ENCODE assay signal across 7 cellular contexts in the genomic region with DNA sequence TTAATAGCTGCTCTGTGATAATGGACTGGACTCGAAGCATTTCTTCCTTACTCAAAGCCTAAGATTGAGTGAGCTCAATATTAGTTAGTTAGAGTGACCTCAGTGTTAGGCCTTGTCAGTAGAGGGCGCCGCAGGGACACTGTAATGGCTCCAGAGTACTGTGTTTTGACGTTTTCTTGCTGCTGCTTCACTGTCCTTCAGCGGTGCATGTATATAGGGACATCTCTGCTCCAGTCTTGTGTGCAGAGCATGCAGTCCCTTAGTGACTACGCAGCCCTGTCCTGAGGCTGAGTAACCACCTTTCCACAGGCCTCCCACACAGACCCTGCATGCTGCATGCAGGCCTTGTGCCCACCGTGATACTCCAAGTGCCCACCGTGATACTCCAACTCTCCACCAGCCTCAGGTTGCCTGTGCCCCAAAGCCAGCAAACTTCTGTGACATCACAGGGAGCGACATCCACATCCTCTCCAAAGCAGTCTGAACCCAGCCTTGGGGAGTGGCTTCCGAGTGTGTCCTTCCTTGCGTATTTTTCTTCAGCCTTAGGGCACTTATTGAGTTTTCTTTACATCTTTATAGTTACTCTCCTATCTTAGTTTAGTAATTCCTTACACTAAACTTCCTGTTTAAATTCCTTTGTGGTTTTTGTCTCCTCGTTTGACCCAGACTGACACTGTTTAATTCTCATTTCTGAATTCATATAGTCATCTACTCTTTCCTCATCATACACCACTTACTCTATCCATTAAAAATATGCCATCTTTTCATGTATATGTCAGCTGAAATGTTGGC.
A peak's percentile ranks its signal among the peaks of the same experiment; 100 is the strongest.
DNase-seq lines count a peak whose midpoint lies in the region; ATAC-seq and TF ChIP-seq lines count a peak whose summit lies in the region.

No MANE protein-coding gene starts in this region.

- no peaks in the 10 kb centered on the region for H3K36me3 ChIP-seq in transverse colon

- no peaks in the 10 kb centered on the region for H3K9me3 Mint-ChIP-seq in activated CD4-positive, alpha-beta T cell treated with anti-CD3 and anti-CD28 coated beads, Interleukin-2, amount 10 ng/mL, durations not matched to agents 24 days and 14 days
- H3K9me3 Mint-ChIP-seq in naive B cell, result peaks cover 0 to 3% (median 0%) of the 10 kb centered on the region in 7 donors

- H3K4me1 ChIP-seq in transverse colon, result peaks cover 0 to 47% (median 17%) of the 10 kb centered on the region in 4 donors

- WGBS in transverse colon (ENCODE audit: low coverage in 1 of 2), 2 donors, result 50 to 56% methylated on average over 7 to 12 of the region's 12 CpGs

- H3K27me3 Mint-ChIP-seq in activated CD4-positive, alpha-beta T cell treated with anti-CD3 and anti-CD28 coated beads, Interleukin-2, amount 10 ng/mL, durations not matched to agents 24 days and 14 days, result peaks cover 19% of the 10 kb centered on the region
- H3K27me3 Mint-ChIP-seq in naive B cell, result no peaks in the 10 kb centered on the region

- H3K27ac Mint-ChIP-seq in activated CD4-positive, alpha-beta T cell treated with anti-CD3 and anti-CD28 coated beads, Interleukin-2, amount 10 ng/mL, durations not matched to agents 24 days and 14 days, result no peak overlapping the region
- H3K27ac Mint-ChIP-seq in naive B cell, result peak overlapping the region in 2 of 6 donors; percentile 4 to 57

- TF ChIP-seq CTCF in GM12874 (IDR thresholded peaks at IDR 0.05; ENCODE audit: insufficient read depth, low read depth, low read length) (peak; percentile 81), transverse colon (IDR thresholded peaks at IDR 0.05) (peak; percentile 47 to 59 (median 55))

- DNase-seq in NCI-H510A treated with DMSO at 0.1 percent for 48 hours (lab: John Stamatoyannopoulos, UW) (peak; percentile 84), epithelial cell of prostate (ENCODE audit: low read depth, low spot score) (no peak), naive B cell (peak; percentile 18), transverse colon (peak; percentile 73)
- DNase-seq in activated CD4-positive, alpha-beta T cell treated with anti-CD3 and anti-CD28 coated beads, Interleukin-2, amount 10 ng/mL, durations not matched to agents 24 days and 14 days, result peak; percentile 80

- in situ Hi-C loops in transverse colon (cut with MboI; ENCODE audit: low pct_ligation_motif_present in 1 of 4, low pct_unique_long_range_greater_than_20kb in 1 of 4, low sequenced_read_pairs in 3 of 4), result no loop called here

- no peak for TF ChIP-seq EP300 in transverse colon (IDR thresholded peaks at IDR 0.05; ENCODE audit: low read depth)

- no peak overlapping the region for H3K4me3 ChIP-seq in transverse colon

- H3K36me3 Mint-ChIP-seq in activated CD4-positive, alpha-beta T cell treated with anti-CD3 and anti-CD28 coated beads, Interleukin-2, amount 10 ng/mL, durations not matched to agents 24 days and 14 days (ENCODE audit: low read depth), result no peaks in the 10 kb centered on the region
- peaks cover 0 to 4% of the 10 kb centered on the region in 2 donors for H3K36me3 Mint-ChIP-seq in naive B cell

- peaks cover 2% of the 10 kb centered on the region for H3K4me1 Mint-ChIP-seq in activated CD4-positive, alpha-beta T cell treated with anti-CD3 and anti-CD28 coated beads, Interleukin-2, amount 10 ng/mL, durations not matched to agents 24 days and 14 days
- peaks cover 22 to 55% (median 43%) of the 10 kb centered on the region in 3 donors for H3K4me1 Mint-ChIP-seq in naive B cell

- H3K4me3 Mint-ChIP-seq in activated CD4-positive, alpha-beta T cell treated with anti-CD3 and anti-CD28 coated beads, Interleukin-2, amount 10 ng/mL, durations not matched to agents 24 days and 14 days, result no peak overlapping the region
- no peak overlapping the region for H3K4me3 Mint-ChIP-seq in naive B cell

- TF ChIP-seq POLR2A in transverse colon (IDR thresholded peaks at IDR 0.05), result no peak

- H3K27ac ChIP-seq in epithelial cell of prostate (peak overlapping the region; percentile 60), transverse colon (peak overlapping the region in 1 of 4 donors; percentile 14)

- no peaks in the 10 kb centered on the region for H3K9me3 ChIP-seq in transverse colon

- H3K27me3 ChIP-seq in transverse colon, result no peaks in the 10 kb centered on the region

- peak; percentile 86 for ATAC-seq in HG03439 (IDR thresholded peaks at IDR 0.05; ENCODE audit: unreplicated experiment)
- ATAC-seq in naive B cell (ENCODE audit: low read depth in 2 of 2), result peak; percentile 47 to 52

- intact Hi-C loops in activated CD4-positive, alpha-beta T cell treated with anti-CD3 and anti-CD28 coated beads, Interleukin-2, amount 10 ng/mL, durations not matched to agents 24 days and 14 days (cut with micrococcal nuclease), result loop anchor here (2.0 kb wide), 1 partner anchor 34 kb away; no protein-coding TSS in a partner anchor
- intact Hi-C loops in transverse colon (cut with DNase I; ENCODE audit: low total_unique reads), result no loop called here
